ENCODE assay signal across 13 cellular contexts in the genomic region with DNA sequence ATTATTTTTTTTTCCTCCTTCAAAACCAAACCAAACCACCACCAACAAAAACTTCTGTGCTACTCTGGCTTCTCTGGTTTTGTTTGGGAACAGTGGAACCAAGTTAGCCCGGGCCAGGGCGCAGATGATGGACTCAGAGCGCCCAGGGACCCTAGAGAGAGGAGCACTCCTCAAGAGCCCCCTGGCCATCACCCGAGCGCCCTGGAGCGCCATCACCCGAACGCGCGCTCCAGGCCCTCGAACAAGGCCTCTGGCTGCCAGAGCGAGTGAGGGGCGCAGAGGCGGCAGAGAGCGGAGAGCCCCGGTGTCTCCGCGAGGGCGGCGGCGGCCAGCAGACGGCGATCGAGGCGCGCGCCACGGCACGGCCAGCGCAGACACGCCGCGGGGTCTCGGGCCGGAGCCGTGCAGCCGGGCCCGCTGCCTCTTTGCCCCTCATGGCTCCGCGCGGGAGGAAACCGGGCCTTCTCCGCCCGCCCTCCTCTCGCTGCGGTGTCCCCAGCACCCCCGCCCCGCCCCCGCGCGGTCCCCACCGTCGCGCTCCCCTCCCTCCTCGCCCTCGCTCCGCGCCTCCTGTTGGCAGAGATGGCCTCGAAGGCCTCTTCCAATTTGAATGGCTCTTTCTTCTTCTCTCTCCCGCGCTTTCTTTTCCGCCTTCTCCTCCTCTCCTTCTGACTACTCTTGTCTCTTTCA. TPM values are rescaled to one million over a fixed set of nuclear protein-coding genes. Genes with fewer than 3 reads are reported as not detected.
DNase-seq lines count a peak whose midpoint lies in the region; ATAC-seq and TF ChIP-seq lines count a peak whose summit lies in the region.
"Had no signal": no experiment of that assay in that cellular context is flagged by ENCODE, and none has a peak within 500 bp of the region (broad histone marks: within the 10 kb centered on the region; RNA-seq: fewer than 3 reads in every experiment).

No MANE protein-coding gene starts in this region.

- no peak for TF ChIP-seq POLR2A in spleen (IDR thresholded peaks at IDR 0.05)

- ATAC-seq in left cardiac atrium (no peak), HG02623 (IDR thresholded peaks at IDR 0.05; ENCODE audit: unreplicated experiment) (no peak)
- ATAC-seq: naive thymus-derived CD8-positive, alpha-beta T cell had no signal

- H3K27me3 ChIP-seq in cardiac muscle cell (peaks cover 100% of the 10 kb centered on the region), iPS-18a (ENCODE audit: control insufficient read depth, insufficient read depth, low read length) (peaks cover 97% of the 10 kb centered on the region), spleen (replicated peaks in 1 of 7) (peaks cover 14 to 100% (median 95%) of the 10 kb centered on the region in 7 donors)

- in situ Hi-C loops in GM13976 (cut with MboI; ENCODE audit: low sequenced_read_pairs, unreplicated experiment): no loop called here

- no peaks in the 10 kb centered on the region for H3K9me3 ChIP-seq in cardiac muscle cell (ENCODE audit: low read depth)
- peaks cover 3% of the 10 kb centered on the region for H3K9me3 ChIP-seq in iPS-18a (ENCODE audit: control insufficient read depth, low read depth, low read length)
- peaks cover 0 to 4% (median 0%) of the 10 kb centered on the region in 8 donors for H3K9me3 ChIP-seq in spleen

- H3K9ac ChIP-seq in iPS-18a (ENCODE audit: low read length): no peak overlapping the region

- H3K27ac ChIP-seq in cardiac muscle cell (no peak overlapping the region), VCaP (no peak overlapping the region), iPS-18a (ENCODE audit: low read length) (no peak overlapping the region), spleen (no peak overlapping the region)

- peak in 1 of 2 donors; percentile 71 for DNase-seq in cardiac muscle cell (ENCODE audit: low read depth in 1 of 2, low spot score in 1 of 2)
- DNase-seq in left cardiac atrium: no peak
- DNase-seq in spleen: peak; percentile 55
- DNase-seq in NCI-H146 (lab: John Stamatoyannopoulos, UW): no peak
- no peak for DNase-seq in GM13976 (ENCODE audit: low spot score)
- DNase-seq: caudate nucleus; naive thymus-derived CD8-positive, alpha-beta T cell; stimulated activated CD8-positive, alpha-beta memory T cell treated with anti-CD3 and anti-CD28 coated beads, Interleukin-4, amount 100 ng/mL, for 48 hours had no signal

- no peaks in the 10 kb centered on the region for H3K4me1 ChIP-seq in cardiac muscle cell (ENCODE audit: low read depth)
- H3K4me1 ChIP-seq in iPS-18a (ENCODE audit: control insufficient read depth, low read depth, low read length): peaks cover 38% of the 10 kb centered on the region
- H3K4me1 ChIP-seq in spleen: peaks cover 4 to 33% (median 16%) of the 10 kb centered on the region in 6 donors

- no peak overlapping the region for H3K4me3 ChIP-seq in cardiac muscle cell
- H3K4me3 ChIP-seq in iPS-18a (ENCODE audit: low read length): peak overlapping the region; percentile 21
- H3K4me3 ChIP-seq in spleen: peak overlapping the region in 1 of 8 donors; percentile 24

- intact Hi-C loops in left cardiac atrium (cut with DNase I) (no loop called here), spleen (cut with DNase I; ENCODE audit: low total_unique reads) (no loop called here)

- H3K36me3 ChIP-seq in cardiac muscle cell: no peaks in the 10 kb centered on the region
- H3K36me3 ChIP-seq in iPS-18a (ENCODE audit: control insufficient read depth, low read depth, low read length): no peaks in the 10 kb centered on the region
- H3K36me3 ChIP-seq in spleen: no peaks in the 10 kb centered on the region

- WGBS in spleen, 5 donors: 3 to 9% (median 4%) methylated on average over 17 to 62 of the region's 62 CpGs

- peak; percentile 22 for TF ChIP-seq CTCF in cardiac muscle cell (IDR thresholded peaks at IDR 0.05; ENCODE audit: low read depth, low read length)
- TF ChIP-seq CTCF in VCaP (conservative IDR thresholded peaks at IDR 0.05): peak; percentile 88
- TF ChIP-seq CTCF in spleen (IDR thresholded peaks at IDR 0.05 in 8 of 11, conservative IDR thresholded peaks at IDR 0.05 in 3 of 11): no peak
- TF ChIP-seq CTCF in GM13976 (IDR thresholded peaks at IDR 0.05; ENCODE audit: borderline replicate concordance, control extremely low read depth, extremely low read depth, insufficient read depth, missing control alignments): no peak

RNA-seq across cellular contexts. Expression of a gene that starts 4.2 kb away (rescaled TPM):
- total RNA-seq in cardiac muscle cell (not detected in 2 replicates), left cardiac atrium (not detected), spleen (not detected)
- polyA plus RNA-seq in cardiac muscle cell (not detected in 2 replicates), spleen (not detected)
- total RNA-seq: fibroblast of lung; LHCN-M2; naive thymus-derived CD8-positive, alpha-beta T cell had no signal
- polyA plus RNA-seq: fibroblast of lung; naive thymus-derived CD8-positive, alpha-beta T cell had no signal

Comparison
In these comparisons a context has a peak if more than half of its experiments do, and no peak if none do; other contexts are left out.
1. CTCF ChIP-seq: peak in cardiac muscle cell (single experiment) and VCaP (single experiment); none in spleen (0 of 11) and GM13976 (single experiment).